16 cellular contexts compared by ENCODE assay signal in genomic region chr14:35304812-35305462, GRCh38.
"Had no signal": no experiment of that assay in that cellular context is flagged by ENCODE, and none has a peak within 500 bp of the region (broad histone marks: within the 10 kb centered on the region; RNA-seq: fewer than 3 reads in every experiment).

No MANE protein-coding gene starts in this region.

- H3K4me1 ChIP-seq: ascending aorta, colonic mucosa, thyroid gland had no signal

- H3K9me3 ChIP-seq: ascending aorta, colonic mucosa, gastrocnemius medialis, thyroid gland had no signal

- DNase-seq: activated B cell treated with CpG ODN at 0.5 μM for 24 hours; activated CD4-positive, alpha-beta T cell treated with anti-CD3 and anti-CD28 coated beads, Interleukin-2, amount 10 ng/mL, durations not matched to agents 7 days and 5 days; activated naive CD4-positive, alpha-beta T cell treated with anti-CD3 and anti-CD28 coated beads, Interleukin-2, amount 10 ng/mL, durations not matched to agents 7 days and 5 days; colonic mucosa; gastrocnemius medialis; head of caudate nucleus; stimulated activated CD4-positive, alpha-beta T cell treated with anti-CD3 and anti-CD28 coated beads, Interleukin-4, amount 100 ng/mL, for 24 hours; stimulated activated naive CD4-positive, alpha-beta T cell; SW 1271; thyroid gland had no signal

- ATAC-seq: gastrocnemius medialis, sciatic nerve had no signal

- H3K4me3 Mint-ChIP-seq: activated B cell treated with CpG ODN at 0.5 μM for 24 hours; activated CD4-positive, alpha-beta T cell treated with anti-CD3 and anti-CD28 coated beads, Interleukin-2, amount 10 ng/mL, durations not matched to agents 7 days and 5 days; activated naive CD4-positive, alpha-beta T cell treated with anti-CD3 and anti-CD28 coated beads, Interleukin-2, amount 10 ng/mL, durations not matched to agents 7 days and 5 days; central memory CD8-positive, alpha-beta T cell; mesothelial cell of epicardium; nephron had no signal

- H3K27ac ChIP-seq: ascending aorta, colonic mucosa, thyroid gland had no signal

- H3K4me3 ChIP-seq: ascending aorta, colonic mucosa, gastrocnemius medialis, thyroid gland had no signal

- H3K9me3 Mint-ChIP-seq: activated B cell treated with CpG ODN at 0.5 μM for 24 hours; activated naive CD4-positive, alpha-beta T cell treated with anti-CD3 and anti-CD28 coated beads, Interleukin-2, amount 10 ng/mL, durations not matched to agents 7 days and 5 days; activated T-helper 2 cell treated with anti-CD3 and anti-CD28 coated beads, Interferon-gamma antibody, Interleukin-2, Interleukin-4, amounts not matched to agents 10 μg/mL and 5 μg/mL and 100 μg/mL, durations not matched to agents 14 hours and 24 hours and 36 hours; central memory CD8-positive, alpha-beta T cell had no signal

- H3K27ac Mint-ChIP-seq: activated B cell treated with CpG ODN at 0.5 μM for 24 hours; activated CD4-positive, alpha-beta T cell treated with anti-CD3 and anti-CD28 coated beads, Interleukin-2, amount 10 ng/mL, durations not matched to agents 7 days and 5 days; activated naive CD4-positive, alpha-beta T cell treated with anti-CD3 and anti-CD28 coated beads, Interleukin-2, amount 10 ng/mL, durations not matched to agents 7 days and 5 days; activated T-helper 2 cell treated with anti-CD3 and anti-CD28 coated beads, Interferon-gamma antibody, Interleukin-2, Interleukin-4, amounts not matched to agents 10 μg/mL and 5 μg/mL and 100 μg/mL, durations not matched to agents 14 hours and 24 hours and 36 hours; mesothelial cell of epicardium; nephron had no signal

- H3K27me3 Mint-ChIP-seq: activated B cell treated with CpG ODN at 0.5 μM for 24 hours; activated CD4-positive, alpha-beta T cell treated with anti-CD3 and anti-CD28 coated beads, Interleukin-2, amount 10 ng/mL, durations not matched to agents 7 days and 5 days; activated naive CD4-positive, alpha-beta T cell treated with anti-CD3 and anti-CD28 coated beads, Interleukin-2, amount 10 ng/mL, durations not matched to agents 7 days and 5 days; central memory CD8-positive, alpha-beta T cell had no signal

- H3K27me3 ChIP-seq: ascending aorta, colonic mucosa, gastrocnemius medialis, thyroid gland had no signal
